ENCODE assay signal across 8 cellular contexts in genomic region chr19:46350758-46351159, GRCh38. TPM values are rescaled to one million over a fixed set of nuclear protein-coding genes. Genes with fewer than 3 reads are reported as not detected.
DNase-seq lines count a peak whose midpoint lies in the region; ATAC-seq and TF ChIP-seq lines count a peak whose summit lies in the region.

No MANE protein-coding gene starts in this region.

- no peaks in the 10 kb centered on the region for H3K27me3 Mint-ChIP-seq in nephron progenitor cell (ENCODE audit: low read depth, poor library complexity)

- no peaks in the 10 kb centered on the region for H3K9me2 ChIP-seq in hepatocyte (replicated peaks; ENCODE audit: insufficient read depth)

- peak overlapping the region; percentile 53 for H3K4me2 ChIP-seq in hepatocyte

- TF ChIP-seq CTCF in hepatocyte (IDR thresholded peaks at IDR 0.05; ENCODE audit: poor library complexity) = no peak
- no peak for TF ChIP-seq CTCF in thoracic aorta (IDR thresholded peaks at IDR 0.05)
- no peak for TF ChIP-seq CTCF in nephron progenitor cell (IDR thresholded peaks at IDR 0.05)

- no peak overlapping the region for H3K4me3 ChIP-seq in hepatocyte
- peak overlapping the region; percentile 16 for H3K4me3 ChIP-seq in thoracic aorta

- H3K36me3 ChIP-seq in hepatocyte (replicated peaks; ENCODE audit: insufficient read depth, low read depth) = no peaks in the 10 kb centered on the region
- peaks cover 12% of the 10 kb centered on the region for H3K36me3 ChIP-seq in thoracic aorta

- DNase-seq in activated CD4-positive, CD25-positive, alpha-beta regulatory T cell treated with anti-CD3 and anti-CD28 coated beads, Interleukin-2, amount 50 U/mL, for 72 hours = peak; percentile 37
- no peak for DNase-seq in activated CD4-positive, CD25-positive, alpha-beta regulatory T cell (lab: John Stamatoyannopoulos, UW)
- peak; percentile 75 for DNase-seq in activated CD8-positive, alpha-beta memory T cell treated with anti-CD3 and anti-CD28 coated beads for 24 hours
- DNase-seq in hepatocyte (ENCODE audit: low spot score) = no peak
- no peak for DNase-seq in thoracic aorta (ENCODE audit: low spot score)
- DNase-seq in central memory CD4-positive, alpha-beta T cell = no peak
- no peak for DNase-seq in nephron progenitor cell
- no peak for DNase-seq in DMS153 treated with DMSO at 0.1 percent for 48 hours (lab: John Stamatoyannopoulos, UW; ENCODE audit: unreplicated experiment)

- no peaks in the 10 kb centered on the region for H3K9me3 Mint-ChIP-seq in nephron progenitor cell

- no peak overlapping the region for H2AFZ ChIP-seq in hepatocyte

- H3K9me3 ChIP-seq in hepatocyte (ENCODE audit: low read depth) (no peaks in the 10 kb centered on the region), thoracic aorta (no peaks in the 10 kb centered on the region)

- H3K79me2 ChIP-seq in hepatocyte = peaks cover 60% of the 10 kb centered on the region

- no peak overlapping the region for H3K4me3 Mint-ChIP-seq in nephron progenitor cell

- H3K4me1 Mint-ChIP-seq in nephron progenitor cell = peaks cover 53% of the 10 kb centered on the region

- H3K36me3 Mint-ChIP-seq in nephron progenitor cell (ENCODE audit: low read depth) = peaks cover 21% of the 10 kb centered on the region

- ATAC-seq in thoracic aorta (ENCODE audit: insufficient number of reproducible peaks, low FRiP score, low read depth) = no peak

- H3K27ac Mint-ChIP-seq in nephron progenitor cell = no peak overlapping the region

- H3K4me1 ChIP-seq in hepatocyte (ENCODE audit: insufficient read depth) = peaks cover 41% of the 10 kb centered on the region
- H3K4me1 ChIP-seq in thoracic aorta (ENCODE audit: control insufficient read depth in 1 of 2, low read depth in 2 of 2) = peaks cover 30 to 49% of the 10 kb centered on the region in 2 donors

- H3K27ac ChIP-seq in hepatocyte (peak overlapping the region; percentile 42), thoracic aorta (peak overlapping the region; percentile 71 to 93)

- peaks cover 7% of the 10 kb centered on the region for H4K20me1 ChIP-seq in hepatocyte (ENCODE audit: insufficient read depth, poor library complexity, severe bottlenecking)

- no peaks in the 10 kb centered on the region for H3K27me3 ChIP-seq in hepatocyte
- H3K27me3 ChIP-seq in thoracic aorta (replicated peaks; ENCODE audit: insufficient read depth) = no peaks in the 10 kb centered on the region

- 55% methylated on average over 8 of the region's 8 CpGs for WGBS in hepatocyte (ENCODE audit: low lambda C conversion rate, missing lambda C conversion rate)

RNA-seq across cellular contexts. Expression of gene PPP5C, which starts 3.9 kb away (rescaled TPM):
- total RNA-seq in hepatocyte (48.6 and 51.2 TPM in 2 replicates), thoracic aorta (100 to 1,000 TPM in 1 of 2 donors, 10 to 100 TPM in 1; 60.6 to 107 TPM)
- polyA plus RNA-seq in hepatocyte = 67.6 and 68.8 TPM in 2 replicates

RNA-seq across cellular contexts. Expression of gene HIF3A, which starts 53.9 kb away (rescaled TPM):
- total RNA-seq in hepatocyte (54.6 and 56.8 TPM in 2 replicates), thoracic aorta (100 to 1,000 TPM in 1 of 2 donors, 10 to 100 TPM in 1; 85.6 to 189 TPM)
- 145 and 149 TPM in 2 replicates for polyA plus RNA-seq in hepatocyte

Comparison
In these comparisons a context has a peak if more than half of its experiments do, and no peak if none do; other contexts are left out.
1. DNase-seq: peak in activated CD4-positive, CD25-positive, alpha-beta regulatory T cell treated with anti-CD3 and anti-CD28 coated beads, Interleukin-2, amount 50 U/mL, for 72 hours (single experiment) and activated CD8-positive, alpha-beta memory T cell treated with anti-CD3 and anti-CD28 coated beads for 24 hours (single experiment); none in activated CD4-positive, CD25-positive, alpha-beta regulatory T cell (0 of 4), hepatocyte (single experiment), thoracic aorta (single experiment), central memory CD4-positive, alpha-beta T cell (single experiment), nephron progenitor cell (single experiment) and DMS153 treated with DMSO at 0.1 percent for 48 hours (single experiment).